Comparison of ENCODE assay signal across 26 cellular contexts in genomic region chr9:94693485-94694191, GRCh38. TPM values are rescaled to one million over a fixed set of nuclear protein-coding genes. Genes with fewer than 3 reads are reported as not detected.
DNase-seq lines count a peak whose midpoint lies in the region; ATAC-seq and TF ChIP-seq lines count a peak whose summit lies in the region.
"Had no signal": no experiment of that assay in that cellular context is flagged by ENCODE, and none has a peak within 500 bp of the region (broad histone marks: within the 10 kb centered on the region; RNA-seq: fewer than 3 reads in every experiment).

No MANE protein-coding gene starts in this region.

- no peak overlapping the region for H2BK12ac ChIP-seq in trophoblast cell (ENCODE audit: low read length)

- no peaks in the 10 kb centered on the region for H3K9me3 ChIP-seq in HAP-1
- no peaks in the 10 kb centered on the region for H3K9me3 ChIP-seq in body of pancreas
- no peaks in the 10 kb centered on the region for H3K9me3 ChIP-seq in mesodermal cell (ENCODE audit: control insufficient read depth, low read length)
- H3K9me3 ChIP-seq in trophoblast cell (ENCODE audit: insufficient read depth, low read depth, low read length): peaks cover 2% of the 10 kb centered on the region
- no peaks in the 10 kb centered on the region for H3K9me3 ChIP-seq in breast epithelium
- H3K9me3 ChIP-seq: esophagus squamous epithelium, heart right ventricle, tibial nerve had no signal

- H3K79me2 ChIP-seq in trophoblast cell (ENCODE audit: control insufficient read depth, insufficient read depth, low read length, poor library complexity): no peaks in the 10 kb centered on the region

- TF ChIP-seq POLR2A in body of pancreas (IDR thresholded peaks at IDR 0.05) (no peak), breast epithelium (IDR thresholded peaks at IDR 0.05) (no peak)

- no peak overlapping the region for H3K18ac ChIP-seq in trophoblast cell (ENCODE audit: low read length)

- H3K14ac ChIP-seq in trophoblast cell (ENCODE audit: low read length): no peak overlapping the region

- H3K23ac ChIP-seq in trophoblast cell (ENCODE audit: low read length): no peak overlapping the region

- no peak for ATAC-seq in body of pancreas
- ATAC-seq: foreskin keratinocyte, heart right ventricle, Right ventricle myocardium inferior had no signal

- H3K27ac ChIP-seq in 22Rv1 (peak overlapping the region; percentile 49), body of pancreas (peak overlapping the region in 3 of 4 donors; percentile 53 to 73 (median 67)), mesodermal cell (ENCODE audit: low read depth, low read length, severe bottlenecking) (peak overlapping the region; percentile 52), trophoblast cell (ENCODE audit: low read depth, low read length) (no peak overlapping the region), breast epithelium (no peak overlapping the region)
- H3K27ac ChIP-seq: brain microvascular endothelial cell, dorsolateral prefrontal cortex, esophagus squamous epithelium, foreskin keratinocyte, heart right ventricle had no signal

- no peaks in the 10 kb centered on the region for H3K36me3 ChIP-seq in HAP-1 (replicated peaks)
- no peaks in the 10 kb centered on the region for H3K36me3 ChIP-seq in body of pancreas (replicated peaks in 1 of 2; ENCODE audit: insufficient read depth in 1 of 2, low read depth in 2 of 2)
- no peaks in the 10 kb centered on the region for H3K36me3 ChIP-seq in mesodermal cell (ENCODE audit: control insufficient read depth, insufficient read depth, low read length)
- no peaks in the 10 kb centered on the region for H3K36me3 ChIP-seq in trophoblast cell (ENCODE audit: control insufficient read depth in 1 of 2, insufficient read depth in 2 of 2, low read length in 2 of 2)
- no peaks in the 10 kb centered on the region for H3K36me3 ChIP-seq in breast epithelium
- H3K36me3 ChIP-seq: brain microvascular endothelial cell, esophagus squamous epithelium, heart right ventricle, tibial nerve had no signal

- WGBS in body of pancreas, 2 donors: 41 to 48% methylated on average over 8 of the region's 8 CpGs
- WGBS in mesodermal cell (ENCODE audit: insufficient coverage in 2 of 2), 2 experiments: 89 to 100% methylated on average over 1 to 4 of the region's 8 CpGs
- WGBS in trophoblast cell (ENCODE audit: extremely low coverage, insufficient coverage, insufficient read length): no CpG with 5 or more reads among the region's 8 CpGs

- no peak overlapping the region for H4K8ac ChIP-seq in trophoblast cell (ENCODE audit: low read depth, low read length)

- H3K4me3 ChIP-seq in HAP-1 (no peak overlapping the region), body of pancreas (no peak overlapping the region), mesodermal cell (ENCODE audit: extremely low read depth, insufficient read depth, low read length, poor library complexity, severe bottlenecking) (no peak overlapping the region), trophoblast cell (ENCODE audit: low read depth, low read length) (no peak overlapping the region), breast epithelium (no peak overlapping the region)
- H3K4me3 ChIP-seq: dorsolateral prefrontal cortex, esophagus squamous epithelium, heart right ventricle, tibial nerve had no signal

- H2BK5ac ChIP-seq in trophoblast cell (ENCODE audit: low read depth, low read length, poor library complexity): no peak overlapping the region

- H3K27me3 ChIP-seq in HAP-1 (ENCODE audit: low read depth) (no peaks in the 10 kb centered on the region), body of pancreas (no peaks in the 10 kb centered on the region), trophoblast cell (ENCODE audit: insufficient read depth, low read length) (no peaks in the 10 kb centered on the region), breast epithelium (no peaks in the 10 kb centered on the region)
- H3K27me3 ChIP-seq: brain microvascular endothelial cell, dorsolateral prefrontal cortex, esophagus squamous epithelium, heart right ventricle, tibial nerve had no signal

- no peak overlapping the region for H4K91ac ChIP-seq in trophoblast cell (ENCODE audit: low read depth, low read length)

- in situ Hi-C loops in HAP-1 (cut with MboI; ENCODE audit: low sequenced_read_pairs): no loop called here

- no peak overlapping the region for H3K9ac ChIP-seq in trophoblast cell (ENCODE audit: low read length)

- H3K4me1 ChIP-seq in HAP-1: peaks cover 15% of the 10 kb centered on the region
- peaks cover 26% of the 10 kb centered on the region for H3K4me1 ChIP-seq in body of pancreas
- no peaks in the 10 kb centered on the region for H3K4me1 ChIP-seq in mesodermal cell (ENCODE audit: control insufficient read depth, insufficient read depth, low read length, poor library complexity, severe bottlenecking)
- peaks cover 0 to 4% of the 10 kb centered on the region in 2 experiments for H3K4me1 ChIP-seq in trophoblast cell (ENCODE audit: control insufficient read depth in 1 of 2, insufficient read depth in 2 of 2, low read length in 2 of 2)
- H3K4me1 ChIP-seq in breast epithelium: no peaks in the 10 kb centered on the region
- H3K4me1 ChIP-seq: foreskin keratinocyte, heart right ventricle had no signal

- DNase-seq in HAP-1 (ENCODE audit: low spot score in 2 of 2) (peak; percentile 53 to 58), body of pancreas (no peak), trophoblast cell (no peak), H4 (ENCODE audit: low spot score) (no peak), posterior cingulate gyrus (no peak), breast epithelium (ENCODE audit: low spot score in 2 of 2) (no peak)
- DNase-seq: activated CD4-positive, alpha-beta memory T cell treated with anti-CD3 and anti-CD28 coated beads, Interleukin-2, amount 10 ng/mL, durations not matched to agents 7 days and 5 days; activated CD4-positive, alpha-beta T cell treated with anti-CD3 and anti-CD28 coated beads for 1 hour; activated CD8-positive, alpha-beta memory T cell treated with anti-CD3 and anti-CD28 coated beads, Interleukin-2, amount 50 U/mL, for 48 hours; activated naive CD4-positive, alpha-beta T cell treated with anti-CD3 and anti-CD28 coated beads, Interleukin-2, amount 10 ng/mL, durations not matched to agents 7 days and 5 days; brain microvascular endothelial cell; dorsolateral prefrontal cortex; esophagus squamous epithelium; heart right ventricle; KG1; mammary epithelial cell; stimulated activated CD4-positive, alpha-beta T cell treated with anti-CD3 and anti-CD28 coated beads, Interleukin-2, amount 100 ng/mL, for 48 hours had no signal

- no peak overlapping the region for H2AFZ ChIP-seq in trophoblast cell (ENCODE audit: insufficient read depth, low read length, poor library complexity)

- no peaks in the 10 kb centered on the region for H3K79me1 ChIP-seq in trophoblast cell (ENCODE audit: low read length)

- no peak overlapping the region for H2BK120ac ChIP-seq in trophoblast cell (ENCODE audit: insufficient read depth, low read length, poor library complexity)

- no peak overlapping the region for H2AK5ac ChIP-seq in trophoblast cell (ENCODE audit: low read length)

- H3K4me2 ChIP-seq in trophoblast cell (ENCODE audit: low read length): no peak overlapping the region

- TF ChIP-seq CTCF in 22Rv1 (IDR thresholded peaks at IDR 0.05): no peak
- TF ChIP-seq CTCF in body of pancreas (IDR thresholded peaks at IDR 0.05): no peak
- no peak for TF ChIP-seq CTCF in breast epithelium (IDR thresholded peaks at IDR 0.05)

- no peak overlapping the region for H3K4ac ChIP-seq in trophoblast cell (ENCODE audit: low read depth, low read length)

- no peak overlapping the region for H4K12ac ChIP-seq in trophoblast cell (ENCODE audit: low read depth, low read length)

- intact Hi-C loops in body of pancreas (cut with DNase I): no loop called here
- intact Hi-C loops in posterior cingulate gyrus (cut with DNase I): no loop called here
- intact Hi-C loops in breast epithelium (cut with DNase I; ENCODE audit: low total_unique reads): no loop called here

RNA-seq across cellular contexts. Expression of gene AOPEP, which starts 32.9 kb away (rescaled TPM):
- total RNA-seq in body of pancreas (100 to 1,000 TPM in 1 of 2 donors, 10 to 100 TPM in 1; 81.5 to 224 TPM), breast epithelium (10 to 100 TPM; 15.5 to 94.1 (median 87.5) TPM)
- polyA plus RNA-seq in mesodermal cell (2013, experiment 1 of 2): 24.2 TPM
- polyA plus RNA-seq in mesodermal cell (2013, experiment 2 of 2): 19.9 TPM
- polyA plus RNA-seq in trophoblast cell (2013): 24.0 and 25.3 TPM in 2 replicates
- total RNA-seq in H4 (2014; rRNA removed; shearing (Covaris generic)): 130 and 155 TPM in 2 replicates

RNA-seq across cellular contexts. Expression of gene FBP1, which starts 54.3 kb away (rescaled TPM):
- total RNA-seq in body of pancreas (10 to 100 TPM; 28.5 to 39.9 TPM), breast epithelium (10 to 100 TPM in 2 of 3 donors, 1 to 10 TPM in 1; 7.4 to 41.1 (median 33.4) TPM)
- polyA plus RNA-seq in mesodermal cell (2013, experiment 1 of 2): 1.1 TPM
- polyA plus RNA-seq in mesodermal cell (2013, experiment 2 of 2): 0.91 TPM
- polyA plus RNA-seq in trophoblast cell (2013): 0.22 and 0.28 TPM in 2 replicates
- not detected in 2 replicates for total RNA-seq in H4 (2014; rRNA removed; shearing (Covaris generic))
- total RNA-seq: activated T-helper 1 cell treated with anti-CD3 and anti-CD28 coated beads, Interleukin-12 subunit alpha, Interleukin-12 subunit beta, Interleukin-2, Interleukin-4 antibody, amounts not matched to agents 30 ng/mL and 10 ng/mL and 1 ng/mL, durations not matched to agents 14 hours and 24 hours and 36 hours; chondrocyte; foreskin keratinocyte; MCF 10A; T-helper 2 cell treated with Interferon-gamma antibody and Interleukin-4, amounts not matched to agents 100 ng/mL and 5 ng/mL, for 36 hours had no signal
- polyA plus RNA-seq: foreskin keratinocyte had no signal

Comparison
In these comparisons a context has a peak if more than half of its experiments do, and no peak if none do; other contexts are left out.
1. H3K27ac ChIP-seq: peak in 22Rv1 (single experiment), body of pancreas (3 of 4) and mesodermal cell (single experiment); none in trophoblast cell (single experiment) and breast epithelium (0 of 2).
2. DNase-seq: peak in HAP-1 (2 of 2); none in body of pancreas (0 of 4), trophoblast cell (0 of 2), H4 (single experiment), posterior cingulate gyrus (0 of 10) and breast epithelium (0 of 2).